Comparison of ENCODE assay signal across 11 cellular contexts in genomic region chr11:119389611-119390254, GRCh38. TPM values are rescaled to one million over a fixed set of nuclear protein-coding genes. Genes with fewer than 3 reads are reported as not detected.
DNase-seq lines count a peak whose midpoint lies in the region; ATAC-seq and TF ChIP-seq lines count a peak whose summit lies in the region.
"Had no signal": no experiment of that assay in that cellular context is flagged by ENCODE, and none has a peak within 500 bp of the region (broad histone marks: within the 10 kb centered on the region; RNA-seq: fewer than 3 reads in every experiment).

No MANE protein-coding gene starts in this region.

- H3K23ac ChIP-seq in H9 (ENCODE audit: insufficient read length, low read depth, low read length): no peak overlapping the region

- no peak overlapping the region for H3K27ac Mint-ChIP-seq in H9

- no peak overlapping the region for H4K91ac ChIP-seq in H9 (ENCODE audit: insufficient read length, low read depth, low read length)

- no peak overlapping the region for H2BK12ac ChIP-seq in H9 (ENCODE audit: insufficient read length, low read depth, low read length)

- H3K4me2 ChIP-seq in H9 (ENCODE audit: insufficient read depth, insufficient read length, low read length): no peak overlapping the region

- no CpG with 5 or more reads among the region's 5 CpGs for WGBS in H9 (ENCODE audit: extremely low coverage, insufficient read length, low lambda C conversion rate)
- WGBS in liver: 79% methylated on average over 5 of the region's 5 CpGs

- DNase-seq in NCI-H1105 treated with DMSO at 0.1 percent for 48 hours (lab: John Stamatoyannopoulos, UW) (peak; percentile 17), NCI-H1105 (lab: John Stamatoyannopoulos, UW) (no peak), H9 (peak; percentile 81), RPMI8226 (peak; percentile 54), uterus (no peak), MG63 (no peak)
- DNase-seq: NCI-H187 had no signal

- no peak for ATAC-seq in GM21526 (IDR thresholded peaks at IDR 0.05; ENCODE audit: low FRiP score, unreplicated experiment)

- no peaks in the 10 kb centered on the region for H3K4me1 ChIP-seq in H9 (ENCODE audit: insufficient read depth, low read length)
- no peaks in the 10 kb centered on the region for H3K4me1 ChIP-seq in liver (ENCODE audit: control insufficient read depth in 4 of 4, insufficient read depth in 4 of 4, low read length in 3 of 4)
- no peaks in the 10 kb centered on the region for H3K4me1 ChIP-seq in uterus

- H3K9me3 Mint-ChIP-seq in H9: no peaks in the 10 kb centered on the region

- no peaks in the 10 kb centered on the region for H3K9me3 ChIP-seq in H9 (ENCODE audit: control insufficient read depth, low read depth, low read length)
- no peaks in the 10 kb centered on the region for H3K9me3 ChIP-seq in liver (ENCODE audit: control insufficient read depth in 4 of 4, low read length in 3 of 4)
- no peaks in the 10 kb centered on the region for H3K9me3 ChIP-seq in uterus
- H3K9me3 ChIP-seq in MG63: no peaks in the 10 kb centered on the region

- no peak overlapping the region for H4K5ac ChIP-seq in H9 (ENCODE audit: insufficient read length, low read depth, low read length)

- H3K4me3 ChIP-seq in liver (ENCODE audit: low read depth in 1 of 3, low read length in 3 of 3) (no peak overlapping the region), uterus (no peak overlapping the region), MG63 (no peak overlapping the region)

- TF ChIP-seq RAD21 in liver (IDR thresholded peaks at IDR 0.05): no peak

- no peak for TF ChIP-seq POLR2A in uterus (IDR thresholded peaks at IDR 0.05)

- H3K4me3 Mint-ChIP-seq in H9: no peak overlapping the region

- H4K20me1 ChIP-seq in H9 (ENCODE audit: control insufficient read depth, insufficient read depth, insufficient read length): no peaks in the 10 kb centered on the region

- H3T11ph ChIP-seq in H9 (ENCODE audit: low read length): no peak overlapping the region

- no peaks in the 10 kb centered on the region for H3K79me2 ChIP-seq in H9 (ENCODE audit: insufficient read depth, low read length)

- H2BK20ac ChIP-seq in H9 (ENCODE audit: low read depth, low read length, poor library complexity, severe bottlenecking): no peak overlapping the region

- H2AK5ac ChIP-seq in H9 (ENCODE audit: insufficient read length, low read length): no peak overlapping the region

- H3K27me3 Mint-ChIP-seq in H9 (ENCODE audit: low read depth): no peaks in the 10 kb centered on the region

- no peaks in the 10 kb centered on the region for H3K23me2 ChIP-seq in H9 (ENCODE audit: insufficient read length, low read depth, low read length, poor library complexity, severe bottlenecking)

- no peaks in the 10 kb centered on the region for H3K36me3 Mint-ChIP-seq in H9 (ENCODE audit: insufficient read depth in 1 of 3, low read depth in 3 of 3)

- no peak overlapping the region for H3K56ac ChIP-seq in H9 (ENCODE audit: insufficient read length, low read depth, low read length)

- intact Hi-C loops in uterus (cut with DNase I; ENCODE audit: low total_unique reads): no loop called here

- no peaks in the 10 kb centered on the region for H3K36me3 ChIP-seq in liver (ENCODE audit: control insufficient read depth in 4 of 4, insufficient read depth in 3 of 4, low read depth in 1 of 4, low read length in 3 of 4)
- H3K36me3 ChIP-seq in uterus: no peaks in the 10 kb centered on the region
- H3K36me3 ChIP-seq in MG63: no peaks in the 10 kb centered on the region

- H2BK120ac ChIP-seq in H9 (ENCODE audit: low read depth, low read length, poor library complexity, severe bottlenecking): no peak overlapping the region

- TF ChIP-seq CTCF in H9 (conservative IDR thresholded peaks at IDR 0.05): peak; percentile 75
- peak; percentile 17 for TF ChIP-seq CTCF in liver (IDR thresholded peaks at IDR 0.05; ENCODE audit: low read depth, low read length, missing input control)
- TF ChIP-seq CTCF in uterus (IDR thresholded peaks at IDR 0.05): no peak

- H3K18ac ChIP-seq in H9 (ENCODE audit: insufficient read length, low read depth, low read length): no peak overlapping the region

- peaks cover 4 to 8% of the 10 kb centered on the region in 2 experiments for H3K4me1 Mint-ChIP-seq in H9

- H2AFZ ChIP-seq in H9 (ENCODE audit: low read length): no peak overlapping the region

- H3K4ac ChIP-seq in H9 (ENCODE audit: low read depth, low read length): no peak overlapping the region

- H2BK5ac ChIP-seq in H9 (ENCODE audit: insufficient read length, low read length): no peak overlapping the region

- no peak overlapping the region for H3K14ac ChIP-seq in H9 (ENCODE audit: insufficient read depth, low read length)

- no peaks in the 10 kb centered on the region for H3K79me1 ChIP-seq in H9 (ENCODE audit: insufficient read depth, low read depth, low read length, poor library complexity, severe bottlenecking)

- H4K8ac ChIP-seq in H9 (replicated peaks; ENCODE audit: insufficient read length, low read depth, low read length): no peak overlapping the region

- H3K27me3 ChIP-seq in H9 (ENCODE audit: insufficient read depth, low read length) (no peaks in the 10 kb centered on the region), liver (ENCODE audit: control insufficient read depth in 4 of 4, insufficient read depth in 4 of 4, low read length in 3 of 4) (no peaks in the 10 kb centered on the region), uterus (no peaks in the 10 kb centered on the region), MG63 (no peaks in the 10 kb centered on the region)

- H2BK15ac ChIP-seq in H9 (ENCODE audit: low read depth, low read length): no peak overlapping the region

- H3K27ac ChIP-seq in H9 (ENCODE audit: insufficient read length, low read depth, low read length) (no peak overlapping the region), liver (ENCODE audit: low read depth in 1 of 2, low read length in 2 of 2) (no peak overlapping the region), uterus (no peak overlapping the region)

- no peak overlapping the region for H3K9ac ChIP-seq in H9 (ENCODE audit: extremely low read depth, insufficient read length, low read length)
- H3K9ac ChIP-seq in liver (ENCODE audit: low read depth in 1 of 2, low read length in 2 of 2): no peak overlapping the region

TF ChIP-seq in liver, 16 proteins besides CTCF, POLR2A, EP300 and RAD21:
- no peak for TF ChIP-seq GABPA (IDR thresholded peaks at IDR 0.05 in 1 of 2, conservative IDR thresholded peaks at IDR 0.05 in 1 of 2)
- no peak for TF ChIP-seq NR2F2 (IDR thresholded peaks at IDR 0.05)
- no peak for TF ChIP-seq EGR1 (IDR thresholded peaks at IDR 0.05; ENCODE audit: low read depth in 2 of 2)
- no peak for TF ChIP-seq FOXA1 (IDR thresholded peaks at IDR 0.05)
- no peak for TF ChIP-seq ZBTB33 (IDR thresholded peaks at IDR 0.05)
- TF ChIP-seq SP1 (IDR thresholded peaks at IDR 0.05): no peak
- no peak for TF ChIP-seq ATF3 (IDR thresholded peaks at IDR 0.05)
- no peak for TF ChIP-seq YY1 (IDR thresholded peaks at IDR 0.05)
- no peak for TF ChIP-seq JUND (IDR thresholded peaks at IDR 0.05)
- TF ChIP-seq HNF4G (IDR thresholded peaks at IDR 0.05): no peak
- TF ChIP-seq MAX (IDR thresholded peaks at IDR 0.05): no peak
- no peak for TF ChIP-seq TAF1 (conservative IDR thresholded peaks at IDR 0.05)

RNA-seq across cellular contexts. Expression of gene USP2, which starts 8.2 kb away (rescaled TPM):
- total RNA-seq in H9 (2021) (5.7 and 7.6 TPM in 2 replicates), liver (1 to 10 TPM in 1 of 2 donors, under 1 TPM in 1; 0.65 to 4.4 TPM), uterus (10 to 100 TPM in 1 of 4 donors, 1 to 10 TPM in 1, under 1 TPM in 1, not detected in 1; 0.29 to 28.2 (median 2.1) TPM)
- polyA plus RNA-seq in liver: 1 to 10 TPM; 2.0 to 2.2 TPM
- 2.1 TPM in 1 of 2 replicates, not detected in the other for total RNA-seq in MG63 (2014; rRNA removed; shearing (Covaris generic); ENCODE audit: low replicate concordance)

RNA-seq across cellular contexts. Expression of gene THY1, which starts 33.2 kb away (rescaled TPM):
- 176 and 184 TPM in 2 replicates for total RNA-seq in H9 (2021)
- 1 to 10 TPM in 1 of 2 donors, under 1 TPM in 1; 0.51 to 1.3 TPM for total RNA-seq in liver
- 1 to 10 TPM in 1 of 2 donors, under 1 TPM in 1; 0.92 to 5.1 TPM for polyA plus RNA-seq in liver
- total RNA-seq in uterus: 10 to 100 TPM; 10.7 to 88.9 (median 41.3) TPM
- total RNA-seq in MG63 (2014; rRNA removed; shearing (Covaris generic); ENCODE audit: low replicate concordance): 122 and 188 TPM in 2 replicates

RNA-seq across cellular contexts. Expression of gene MFRP, which starts 43.2 kb away (rescaled TPM):
- total RNA-seq in H9 (2021) (not detected in 2 replicates), liver (not detected), uterus (under 1 TPM in 2 of 4 donors, not detected in 2; 0.07 to 0.26 TPM)
- not detected for polyA plus RNA-seq in liver
- total RNA-seq in MG63 (2014; rRNA removed; shearing (Covaris generic); ENCODE audit: low replicate concordance): not detected in 2 replicates
- total RNA-seq: renal cortical epithelial cell, temporal lobe had no signal

RNA-seq across cellular contexts. Expression of gene C1QTNF5, which starts 49.0 kb away (rescaled TPM):
- total RNA-seq in H9 (2021) (0.33 and 0.59 TPM in 2 replicates), liver (1 to 10 TPM; 2.2 to 4.4 TPM), uterus (10 to 100 TPM in 3 of 4 donors, 1 to 10 TPM in 1; 6.5 to 40.2 (median 35.7) TPM)
- 1 to 10 TPM; 1.9 to 6.4 TPM for polyA plus RNA-seq in liver
- total RNA-seq in MG63 (2014; rRNA removed; shearing (Covaris generic); ENCODE audit: low replicate concordance): not detected in 2 replicates

RNA-seq across cellular contexts. Expression of gene RNF26, which starts 55.4 kb away (rescaled TPM):
- total RNA-seq in H9 (2021) (56.2 and 57.6 TPM in 2 replicates), liver (1 to 10 TPM; 6.3 to 9.2 TPM), uterus (10 to 100 TPM in 1 of 4 donors, 1 to 10 TPM in 3; 3.3 to 23.1 (median 6.8) TPM)
- polyA plus RNA-seq in liver: 10 to 100 TPM; 13.0 to 19.1 TPM
- total RNA-seq in MG63 (2014; rRNA removed; shearing (Covaris generic); ENCODE audit: low replicate concordance): 8.5 and 23.3 TPM in 2 replicates

Comparison
In these comparisons a context has a peak if more than half of its experiments do, and no peak if none do; other contexts are left out.
1. DNase-seq: peak in NCI-H1105 treated with DMSO at 0.1 percent for 48 hours (single experiment), H9 (single experiment) and RPMI8226 (single experiment); none in NCI-H1105 (single experiment), uterus (0 of 2) and MG63 (single experiment).
2. CTCF ChIP-seq: peak in H9 (single experiment) and liver (single experiment); none in uterus (0 of 4).
3. RNA of gene THY1, which starts 33.2 kb away (total RNA-seq): 176 to 184 TPM in H9, 122 to 188 TPM in MG63 and 10.7 to 88.9 TPM in uterus; 0.51 to 1.3 TPM in liver; every median in the first group is over 4 times any median in the second.